13 cellular contexts compared by ENCODE assay signal in the genomic region with DNA sequence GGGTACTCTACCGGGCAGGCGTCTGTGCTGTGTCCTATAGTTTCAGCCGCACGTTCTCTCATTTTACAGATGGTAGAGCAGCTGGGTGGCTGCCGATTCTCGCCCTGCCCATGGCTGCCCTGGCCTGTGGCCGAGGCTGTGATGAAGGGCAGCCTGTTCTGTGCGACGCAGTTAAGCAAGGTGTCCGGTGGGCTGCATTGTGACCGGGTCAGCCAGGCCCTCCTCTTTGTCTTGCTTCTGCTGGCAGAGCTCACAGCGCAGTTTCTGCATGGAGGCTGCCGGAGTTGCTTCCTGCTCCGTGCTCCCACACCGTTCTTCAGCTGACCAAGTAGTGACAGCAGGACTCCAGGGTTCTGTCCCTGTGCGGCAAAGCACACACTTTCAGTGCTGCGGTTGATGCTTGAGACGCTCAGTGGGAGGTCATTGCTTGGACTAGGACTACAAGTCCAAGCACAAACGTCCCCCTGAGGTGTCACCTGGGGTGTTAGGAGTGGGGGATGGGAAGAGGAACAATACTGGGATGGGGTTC. TPM values are rescaled to one million over a fixed set of nuclear protein-coding genes. Genes with fewer than 3 reads are reported as not detected.
DNase-seq lines count a peak whose midpoint lies in the region; ATAC-seq and TF ChIP-seq lines count a peak whose summit lies in the region.
"Had no signal": no experiment of that assay in that cellular context is flagged by ENCODE, and none has a peak within 500 bp of the region (broad histone marks: within the 10 kb centered on the region; RNA-seq: fewer than 3 reads in every experiment).

No MANE protein-coding gene starts in this region.

- WGBS in tibial nerve, 2 donors = 71 to 90% methylated on average over 13 to 19 of the region's 19 CpGs

- TF ChIP-seq POLR2A in tibial nerve (IDR thresholded peaks at IDR 0.05) = no peak

- intact Hi-C loops in colonic mucosa (cut with DNase I) = no loop called here

- no peaks in the 10 kb centered on the region for H3K27me3 ChIP-seq in colonic mucosa
- H3K27me3 ChIP-seq in mucosa of rectum (ENCODE audit: control insufficient read depth in 2 of 2, insufficient read depth in 2 of 2, low read length in 2 of 2) = no peaks in the 10 kb centered on the region
- H3K27me3 ChIP-seq in tibial nerve = no peaks in the 10 kb centered on the region

- H3K9me3 ChIP-seq in colonic mucosa (no peaks in the 10 kb centered on the region), mucosa of rectum (ENCODE audit: control insufficient read depth in 2 of 2, low read length in 2 of 2) (no peaks in the 10 kb centered on the region), tibial nerve (no peaks in the 10 kb centered on the region)

- DNase-seq in NCI-H1417 (lab: John Stamatoyannopoulos, UW) = peak in 2 of 3 experiments; percentile 67 to 73
- DNase-seq in NCI-H1417 treated with DMSO at 0.1 percent for 48 hours (lab: John Stamatoyannopoulos, UW) = no peak
- no peak for DNase-seq in colonic mucosa
- no peak for DNase-seq in tibial nerve (ENCODE audit: low spot score in 2 of 2)
- DNase-seq in superior temporal gyrus (ENCODE audit: extremely low spot score) = no peak
- DNase-seq: activated CD4-positive, alpha-beta T cell treated with anti-CD3 and anti-CD28 coated beads, Interleukin-2, amount 50 U/mL, for 4 hours; activated gamma-delta T cell treated with Interleukin-2 at 50 U/mL for 16 hours; HCEC 1CT; stimulated activated CD4-positive, alpha-beta T cell treated with anti-CD3 and anti-CD28 coated beads, Interleukin-4, amount 100 ng/mL, for 1 hour; stimulated activated naive CD8-positive, alpha-beta T cell treated with anti-CD3 and anti-CD28 coated beads, Interleukin-15, Interleukin-2, amounts not matched to agents 100 U/mL and 50 U/mL, for 24 hours had no signal

- no peak for TF ChIP-seq EP300 in tibial nerve (IDR thresholded peaks at IDR 0.05)

- no peak for TF ChIP-seq CTCF in colonic mucosa (IDR thresholded peaks at IDR 0.05)
- TF ChIP-seq CTCF in tibial nerve (IDR thresholded peaks at IDR 0.05) = no peak

- H3K27ac ChIP-seq in colonic mucosa (peak overlapping the region; percentile 65), mucosa of rectum (ENCODE audit: low read depth in 2 of 2, low read length in 2 of 2) (peak overlapping the region; percentile 77 to 84), tibial nerve (peak overlapping the region in 3 of 4 donors; percentile 35 to 65 (median 65))

- ATAC-seq in GM18907 (IDR thresholded peaks at IDR 0.05; ENCODE audit: unreplicated experiment) (no peak), HG03039 (IDR thresholded peaks at IDR 0.05; ENCODE audit: unreplicated experiment) (no peak)
- ATAC-seq: stimulated activated naive CD8-positive, alpha-beta T cell treated with anti-CD3 and anti-CD28 coated beads, Interleukin-15, Interleukin-2, amounts not matched to agents 100 U/mL and 50 U/mL, for 24 hours had no signal

- H3K4me1 ChIP-seq in colonic mucosa (peaks cover 16% of the 10 kb centered on the region), mucosa of rectum (ENCODE audit: control insufficient read depth in 2 of 2, insufficient read depth in 2 of 2, low read length in 2 of 2) (peaks cover 51 to 59% of the 10 kb centered on the region in 2 donors), tibial nerve (peaks cover 5 to 31% (median 14%) of the 10 kb centered on the region in 4 donors)

- no peak overlapping the region for H3K4me3 ChIP-seq in colonic mucosa
- H3K4me3 ChIP-seq in mucosa of rectum (ENCODE audit: low read length in 2 of 2) = no peak overlapping the region
- H3K4me3 ChIP-seq in tibial nerve = no peak overlapping the region

- H3K9ac ChIP-seq in colonic mucosa (ENCODE audit: low read depth in 2 of 2, low read length in 2 of 2) (peak overlapping the region in 1 of 2 donors; percentile 43), mucosa of rectum (ENCODE audit: low read depth in 1 of 2, low read length in 2 of 2) (peak overlapping the region in 1 of 2 donors; percentile 67)

- H3K36me3 ChIP-seq in colonic mucosa (no peaks in the 10 kb centered on the region), mucosa of rectum (ENCODE audit: control insufficient read depth in 2 of 2, insufficient read depth in 2 of 2, low read length in 2 of 2) (no peaks in the 10 kb centered on the region), tibial nerve (no peaks in the 10 kb centered on the region)

RNA-seq across cellular contexts. Expression of a gene that starts 58.0 kb away (rescaled TPM):
- 10 to 100 TPM in 1 of 2 donors, 1 to 10 TPM in 1; 8.1 to 10.8 TPM for total RNA-seq in colonic mucosa
- total RNA-seq in tibial nerve = 10 to 100 TPM in 3 of 4 donors, 1 to 10 TPM in 1; 5.7 to 45.8 (median 26.8) TPM

Comparison
In these comparisons a context has a peak if more than half of its experiments do, and no peak if none do; other contexts are left out.
1. DNase-seq: peak in NCI-H1417 (2 of 3); none in NCI-H1417 treated with DMSO at 0.1 percent for 48 hours (single experiment), colonic mucosa (single experiment), tibial nerve (0 of 2) and superior temporal gyrus (single experiment).
2. Peak in every context shown above with its lines, with median percentiles within 50 percentile points of each other: H3K27ac ChIP-seq.